In genomic region chr14:49598182-49598478, GRCh38 we compare ENCODE assay signal across 1 cellular context.
TF ChIP-seq lines count a peak whose summit lies in the region.

No MANE protein-coding gene starts in this region.

TF ChIP-seq in WTC11, 78 proteins besides CTCF, POLR2A, EP300 and RAD21 (continued from another document):
- no peak for TF ChIP-seq HMGXB4 (CRISPR knock-in tag; IDR thresholded peaks at IDR 0.05)
